17 cellular contexts compared by ENCODE assay signal in the genomic region with DNA sequence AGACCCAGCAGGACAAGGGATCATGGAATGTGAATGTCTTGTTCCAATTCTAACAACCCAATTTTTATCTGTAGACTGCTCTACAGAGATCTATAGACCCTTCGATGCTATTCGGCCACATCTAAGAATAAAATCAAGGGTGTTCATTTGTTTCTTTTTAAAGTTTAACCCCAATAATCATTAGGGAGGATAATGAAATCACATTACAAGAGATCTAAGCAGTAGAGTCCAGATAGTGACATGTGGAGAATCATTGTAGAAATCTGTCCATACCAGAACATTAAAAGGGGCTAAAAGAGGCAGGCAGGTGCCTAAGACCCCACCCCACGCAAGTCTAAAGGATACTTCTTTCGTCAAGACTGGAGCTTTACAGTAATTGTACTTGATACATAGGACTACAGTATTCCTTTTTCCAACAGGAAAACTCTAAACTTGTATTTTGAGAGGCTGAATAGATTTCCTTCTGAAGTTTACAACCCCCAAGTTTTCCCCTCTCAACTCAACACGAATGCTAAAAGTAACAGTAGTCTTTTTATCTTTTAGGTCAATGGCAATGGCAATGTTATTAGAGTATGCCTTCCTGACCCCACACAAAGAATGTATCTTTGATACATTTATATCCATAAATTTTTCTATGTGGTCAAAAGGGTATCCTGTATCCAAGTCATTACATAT.
DNase-seq lines count a peak whose midpoint lies in the region; ATAC-seq and TF ChIP-seq lines count a peak whose summit lies in the region.
"Had no signal": no experiment of that assay in that cellular context is flagged by ENCODE, and none has a peak within 500 bp of the region (broad histone marks: within the 10 kb centered on the region; RNA-seq: fewer than 3 reads in every experiment).

No MANE protein-coding gene starts in this region.

- intact Hi-C loops in testis (cut with DNase I; ENCODE audit: low total_unique reads): no loop called here
- intact Hi-C loops in colonic mucosa (cut with DNase I): loop anchor here (10.0 kb wide), 1 partner anchor 181 kb away; the partner anchor contains the start of gene TCF4

- TF ChIP-seq POLR2A in testis (IDR thresholded peaks at IDR 0.05): no peak

- WGBS in testis, 2 donors: 71 to 72% methylated on average over 5 of the region's 5 CpGs

- ATAC-seq in HG03432 (IDR thresholded peaks at IDR 0.05; ENCODE audit: unreplicated experiment) (peak; percentile 5), HG02870 (IDR thresholded peaks at IDR 0.05; ENCODE audit: unreplicated experiment) (no peak)
- ATAC-seq: activated CD8-positive, alpha-beta T cell treated with anti-CD3 and anti-CD28 coated beads for 36 hours; activated T-helper 17 cell treated with anti-CD3 and anti-CD28 coated beads, Interleukin-2, amount 50 U/mL, for 72 hours; right lobe of liver had no signal

- H3K4me1 ChIP-seq in muscle layer of duodenum (ENCODE audit: control insufficient read depth in 1 of 2, insufficient read depth in 2 of 2, low read length in 2 of 2) (peaks cover 0 to 17% of the 10 kb centered on the region in 2 donors), testis (peaks cover 54% of the 10 kb centered on the region), colonic mucosa (no peaks in the 10 kb centered on the region)
- H3K4me1 ChIP-seq: right lobe of liver had no signal

- H3K27me3 ChIP-seq in muscle layer of duodenum (ENCODE audit: low read depth, low read length): no peaks in the 10 kb centered on the region
- H3K27me3 ChIP-seq in testis: no peaks in the 10 kb centered on the region
- H3K27me3 ChIP-seq in colonic mucosa: no peaks in the 10 kb centered on the region
- H3K27me3 ChIP-seq: neural progenitor cell, right lobe of liver had no signal

- DNase-seq in caudate nucleus (lab: John Stamatoyannopoulos, UW) (no peak), testis (no peak), colonic mucosa (no peak), NCI-H1694 (lab: John Stamatoyannopoulos, UW) (no peak), NCI-H2227 treated with DMSO at 0.1 percent for 48 hours (lab: John Stamatoyannopoulos, UW) (no peak)
- DNase-seq: activated CD8-positive, alpha-beta T cell treated with anti-CD3 and anti-CD28 coated beads for 36 hours; CD4-positive, alpha-beta T cell; dermis blood vessel endothelial cell; PC-9; right lobe of liver had no signal

- H3K36me3 ChIP-seq in muscle layer of duodenum (ENCODE audit: control insufficient read depth in 1 of 2, insufficient read depth in 2 of 2, low read length in 2 of 2) (no peaks in the 10 kb centered on the region), testis (ENCODE audit: low read depth, missing control alignments) (no peaks in the 10 kb centered on the region), colonic mucosa (no peaks in the 10 kb centered on the region)
- H3K36me3 ChIP-seq: neural progenitor cell, right lobe of liver had no signal

- H3K27ac ChIP-seq in caudate nucleus (ENCODE audit: low read depth, low read length) (peak overlapping the region; percentile 93), muscle layer of duodenum (ENCODE audit: low read length) (peak overlapping the region; percentile 62), testis (peak overlapping the region; percentile 48 to 68), colonic mucosa (no peak overlapping the region)
- H3K27ac ChIP-seq: KMS-11, neural progenitor cell, PC-9 had no signal

- H3K9me3 ChIP-seq in muscle layer of duodenum (ENCODE audit: control insufficient read depth in 1 of 2, low read length in 2 of 2) (no peaks in the 10 kb centered on the region), testis (no peaks in the 10 kb centered on the region), colonic mucosa (no peaks in the 10 kb centered on the region)
- H3K9me3 ChIP-seq: right lobe of liver had no signal

- no peak overlapping the region for H3K9ac ChIP-seq in colonic mucosa (ENCODE audit: low read depth in 2 of 2, low read length in 2 of 2)
- H3K9ac ChIP-seq: KMS-11, neural progenitor cell had no signal

- H3K4me3 ChIP-seq in muscle layer of duodenum (ENCODE audit: low read depth in 1 of 2, low read length in 2 of 2) (peak overlapping the region in 1 of 2 donors; percentile 50), testis (no peak overlapping the region), colonic mucosa (no peak overlapping the region)
- H3K4me3 ChIP-seq: lung, neural progenitor cell, PC-9, right lobe of liver had no signal

- TF ChIP-seq CTCF in testis (IDR thresholded peaks at IDR 0.05) (no peak), colonic mucosa (IDR thresholded peaks at IDR 0.05) (no peak)
